Comparison of ENCODE assay signal across 35 cellular contexts in the genomic region with DNA sequence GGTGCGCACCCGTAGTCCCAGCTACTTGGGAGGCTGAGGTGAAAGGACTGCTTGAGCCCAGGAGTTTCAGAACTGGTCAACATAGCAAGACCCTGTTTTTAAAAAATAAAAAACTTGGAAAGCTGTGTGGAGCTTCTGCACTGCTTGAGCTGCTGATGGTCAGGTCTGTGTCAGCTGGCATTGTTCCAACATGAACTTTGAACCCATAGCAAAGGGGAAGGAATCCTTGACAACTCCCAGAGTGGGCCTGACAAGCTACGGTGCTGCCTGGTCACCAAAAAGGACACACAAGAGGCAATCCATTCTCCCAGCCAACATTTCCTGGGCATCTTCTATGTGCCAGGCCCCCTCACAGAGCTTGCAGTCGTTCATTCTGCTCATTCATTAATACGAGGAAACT.
"Had no signal": no experiment of that assay in that cellular context is flagged by ENCODE, and none has a peak within 500 bp of the region (broad histone marks: within the 10 kb centered on the region; RNA-seq: fewer than 3 reads in every experiment).

No MANE protein-coding gene starts in this region.

- FAIRE-seq: RCC 7860 had no signal

- H3K27me3 ChIP-seq: MG63 had no signal

- H3K27ac ChIP-seq: RWPE1, WERI-Rb-1 had no signal

- H3K4me3 ChIP-seq: MG63 had no signal

- ATAC-seq: activated CD8-positive, alpha-beta memory T cell treated with anti-CD3 and anti-CD28 coated beads, Interleukin-2, amount 10 ng/mL, durations not matched to agents 7 days and 5 days; activated T-cell treated with anti-CD3 and anti-CD28 coated beads, Interleukin-2, amount 50 U/mL, for 72 hours; activated T-helper 17 cell treated with anti-CD3 and anti-CD28 coated beads, Interleukin-2, amount 50 U/mL, for 72 hours; PC-3; Right ventricle myocardium inferior had no signal

- DNase-seq: activated CD4-positive, alpha-beta memory T cell treated with anti-CD3 and anti-CD28 coated beads, Interleukin-2, amount 10 ng/mL, durations not matched to agents 7 days and 5 days; activated CD4-positive, alpha-beta T cell treated with anti-CD3 and anti-CD28 coated beads for 1 hour; activated CD4-positive, alpha-beta T cell treated with anti-CD3 and anti-CD28 coated beads for 48 hours; activated CD4-positive, CD25-positive, alpha-beta regulatory T cell; activated CD8-positive, alpha-beta memory T cell treated with anti-CD3 and anti-CD28 coated beads for 24 hours; activated CD8-positive, alpha-beta memory T cell treated with anti-CD3 and anti-CD28 coated beads, Interleukin-2, amount 10 ng/mL, durations not matched to agents 7 days and 5 days; activated CD8-positive, alpha-beta memory T cell treated with anti-CD3 and anti-CD28 coated beads, Interleukin-2, amount 50 U/mL, for 48 hours; activated effector memory CD4-positive, alpha-beta T cell treated with anti-CD3 and anti-CD28 coated beads, Interleukin-2, amount 50 U/mL, for 16 hours; activated naive CD4-positive, alpha-beta T cell; activated naive CD4-positive, alpha-beta T cell treated with anti-CD3 and anti-CD28 coated beads, Interleukin-2, amount 50 U/mL, for 16 hours; activated naive CD8-positive, alpha-beta T cell treated with anti-CD3 and anti-CD28 coated beads for 36 hours; activated T-cell treated with anti-CD3 and anti-CD28 coated beads, Interleukin-2, amount 50 U/mL, for 72 hours; amniotic stem cell; aorta; caudate nucleus; cerebellar nuclear complex; Kasumi-1; MG63; NCI-H1048; NCI-H1436 treated with DMSO at 0.1 percent for 48 hours; NCI-H1694 treated with DMSO at 0.1 percent for 48 hours; NCI-H2029; NCI-H345; NCI-H524 treated with DMSO at 0.1 percent for 48 hours; NK-92 treated with Interleukin-12 subunit alpha and Interleukin-12 subunit beta, amount 100 ng/mL, for 24 hours; PC-3; SW 1271; T-helper 1 cell; T-helper 2 cell; T-helper 9 cell; WERI-Rb-1 had no signal

- H3K9me3 ChIP-seq: MG63 had no signal

- H3K36me3 ChIP-seq: MG63, WERI-Rb-1 had no signal
